ENCODE assay signal across 7 cellular contexts in the genomic region with DNA sequence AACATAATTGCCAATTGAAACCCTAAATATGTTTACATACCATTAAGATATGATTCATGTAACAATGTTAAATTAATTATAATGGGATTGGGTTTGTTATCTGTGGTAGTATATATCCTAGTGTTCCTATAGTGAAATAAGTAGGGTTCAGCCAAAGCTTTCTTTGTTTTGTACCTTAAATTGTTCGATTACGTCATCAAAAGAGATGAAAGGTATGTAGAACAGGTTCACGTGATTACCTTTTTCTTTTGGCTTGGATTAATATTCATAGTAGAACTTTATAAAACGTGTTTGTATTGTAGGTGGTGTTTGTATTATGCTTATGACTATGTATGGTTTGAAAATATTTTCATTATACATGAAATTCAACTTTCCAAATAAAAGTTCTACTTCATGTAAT.
"Had no signal": no experiment of that assay in that cellular context is flagged by ENCODE, and none has a peak within 500 bp of the region (broad histone marks: within the 10 kb centered on the region; RNA-seq: fewer than 3 reads in every experiment).

No MANE protein-coding gene starts in this region.

- FAIRE-seq: GM12878, GM12891, GM12892, GM18507, GM19239 had no signal

- ATAC-seq: GM12878 had no signal

- H3K4me3 ChIP-seq: GM12878 had no signal

- DNase-seq: GDM1, GF-D8 had no signal
